Comparison of ENCODE assay signal across 24 cellular contexts in the genomic region with DNA sequence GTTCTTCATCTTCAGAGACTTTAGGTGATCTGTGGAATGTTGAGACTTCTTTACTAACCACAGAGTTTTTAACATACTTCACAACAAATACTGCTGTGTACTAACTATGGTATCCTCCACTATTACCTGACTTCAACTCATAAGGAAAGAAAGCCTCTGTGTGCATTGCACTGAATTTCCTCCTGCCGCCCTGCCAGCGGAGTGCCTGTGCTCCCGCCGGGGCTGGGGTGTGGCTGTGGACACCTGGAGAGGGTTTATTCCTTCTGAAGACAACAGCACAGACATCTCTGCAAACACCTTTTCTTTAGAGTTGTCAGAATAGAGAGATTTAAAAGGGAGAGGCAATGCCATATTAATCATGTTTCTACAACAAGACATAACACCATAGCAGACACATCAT.
DNase-seq lines count a peak whose midpoint lies in the region; ATAC-seq, FAIRE-seq and TF ChIP-seq lines count a peak whose summit lies in the region.
"Had no signal": no experiment of that assay in that cellular context is flagged by ENCODE, and none has a peak within 500 bp of the region (broad histone marks: within the 10 kb centered on the region; RNA-seq: fewer than 3 reads in every experiment).

No MANE protein-coding gene starts in this region.

- TF ChIP-seq CTCF in HepG2 (CRISPR knock-in tag; IDR thresholded peaks at IDR 0.05) (no peak), right lobe of liver (IDR thresholded peaks at IDR 0.05) (no peak), nephron progenitor cell (IDR thresholded peaks at IDR 0.05) (no peak)

- no peaks in the 10 kb centered on the region; the same call in 1 of the 2 replicates for H3K4me1 ChIP-seq in HepG2 (ENCODE audit: insufficient read depth, low read length)
- no peaks in the 10 kb centered on the region for H3K4me1 ChIP-seq in right lobe of liver
- H3K4me1 ChIP-seq in mesenchymal stem cell (ENCODE audit: control insufficient read depth, insufficient read depth, low read depth, low read length) = peaks cover 13% of the 10 kb centered on the region
- H3K4me1 ChIP-seq: BLaER1 had no signal

- intact Hi-C loops in HepG2 (cut with micrococcal nuclease; ENCODE audit: unreplicated experiment) = no loop called here
- intact Hi-C loops in right lobe of liver (cut with DNase I) = no loop called here

- no peak overlapping the region for H2BK120ac ChIP-seq in mesenchymal stem cell (ENCODE audit: low read depth, low read length)

- CTCF ChIA-PET in HepG2 (lab: Yijun Ruan, JAX; ENCODE audit: low intra/inter-chr PET ratio, low total read pairs) = no interaction called here

- BruUV-seq in HepG2 (replicated peaks; lab: Mats Ljungman, UMichigan) = no TSS peak

- H3K4me3 ChIP-seq in HepG2 (replicated peaks in 1 of 3; ENCODE audit: insufficient read depth in 1 of 3, low read depth in 2 of 3, low read length in 3 of 3) (no peak overlapping the region), right lobe of liver (no peak overlapping the region), mesenchymal stem cell (ENCODE audit: insufficient read depth in 1 of 2, low read depth in 1 of 2, low read length in 2 of 2) (no peak overlapping the region)
- H3K4me3 ChIP-seq: BLaER1, GM23248 had no signal

- DNase-seq in HepG2 (ENCODE audit: low spot score) = no peak
- no peak for DNase-seq in right lobe of liver
- no peak for DNase-seq in mesenchymal stem cell
- no peak for DNase-seq in nephron progenitor cell
- DNase-seq in activated naive CD8-positive, alpha-beta T cell treated with anti-CD3 and anti-CD28 coated beads, Interleukin-2, amount 50 U/mL, for 24 hours = no peak
- no peak for DNase-seq in NCI-H510A (lab: John Stamatoyannopoulos, UW)
- DNase-seq in activated T-cell treated with anti-CD3 and anti-CD28 coated beads, Interleukin-2, amount 50 U/mL, for 4 hours = no peak
- DNase-seq in stimulated activated CD4-positive, alpha-beta T cell treated with anti-CD3 and anti-CD28 coated beads, Interleukin-4, amount 100 ng/mL, for 4 hours = no peak
- DNase-seq: Caco-2; CD4-positive, CD25-positive, alpha-beta regulatory T cell; CD8-positive, alpha-beta T cell; DMS153; DND-41; GM23248; H7; HCEC 1CT had no signal

- no peak for ATAC-seq in HepG2
- no peak for ATAC-seq in right lobe of liver
- no peak for ATAC-seq in activated naive CD8-positive, alpha-beta T cell treated with anti-CD3 and anti-CD28 coated beads, Interleukin-2, amount 50 U/mL, for 24 hours
- ATAC-seq in activated T-cell treated with anti-CD3 and anti-CD28 coated beads, Interleukin-2, amount 50 U/mL, for 4 hours = no peak
- ATAC-seq: CD8-positive, alpha-beta T cell had no signal

- no peak for TF ChIP-seq POLR2A in HepG2 (IDR thresholded peaks at IDR 0.05; ENCODE audit: insufficient read depth in 1 of 2, low read depth in 2 of 2, low read length in 2 of 2)
- no peak for TF ChIP-seq POLR2A in right lobe of liver (IDR thresholded peaks at IDR 0.05)

- H4K91ac ChIP-seq in mesenchymal stem cell (ENCODE audit: low read length) = no peak overlapping the region

- no peak overlapping the region for H3K23ac ChIP-seq in mesenchymal stem cell (ENCODE audit: low read length in 2 of 2)

- peaks cover 21% of the 10 kb centered on the region; the same call in 1 of the 2 replicates for H4K20me1 ChIP-seq in HepG2 (ENCODE audit: insufficient read depth, low read length)

- H2BK12ac ChIP-seq in mesenchymal stem cell (ENCODE audit: low read length in 2 of 2) = no peak overlapping the region

- no peaks in the 10 kb centered on the region for H3K27me3 ChIP-seq in HepG2 (ENCODE audit: control insufficient read depth in 1 of 2, insufficient read depth in 2 of 2, low read length in 2 of 2)
- H3K27me3 ChIP-seq in right lobe of liver = no peaks in the 10 kb centered on the region
- no peaks in the 10 kb centered on the region for H3K27me3 ChIP-seq in mesenchymal stem cell (ENCODE audit: control insufficient read depth in 1 of 2, insufficient read depth in 1 of 2, low read length in 2 of 2)
- H3K27me3 ChIP-seq: BLaER1 had no signal

- H3K4me1 Mint-ChIP-seq in nephron progenitor cell = peaks cover 30% of the 10 kb centered on the region
- H3K4me1 Mint-ChIP-seq in activated naive CD8-positive, alpha-beta T cell treated with anti-CD3 and anti-CD28 coated beads, Interleukin-2, amount 50 U/mL, for 24 hours = no peaks in the 10 kb centered on the region
- H3K4me1 Mint-ChIP-seq in activated T-cell treated with anti-CD3 and anti-CD28 coated beads, Interleukin-2, amount 50 U/mL, for 4 hours (ENCODE audit: low read depth) = no peaks in the 10 kb centered on the region
- H3K4me1 Mint-ChIP-seq: B cell; CD4-positive, CD25-positive, alpha-beta regulatory T cell had no signal

- H3K9me3 ChIP-seq in HepG2 (ENCODE audit: low read length) = no peaks in the 10 kb centered on the region
- no peaks in the 10 kb centered on the region for H3K9me3 ChIP-seq in right lobe of liver
- H3K9me3 ChIP-seq in mesenchymal stem cell (ENCODE audit: control insufficient read depth, low read length) = no peaks in the 10 kb centered on the region
- H3K9me3 ChIP-seq: BLaER1, Caco-2 had no signal

- peaks cover 63% of the 10 kb centered on the region for H3K79me2 ChIP-seq in HepG2 (ENCODE audit: insufficient read depth, low read length)

- no peaks in the 10 kb centered on the region for H3K9me3 Mint-ChIP-seq in nephron progenitor cell
- peaks cover 3% of the 10 kb centered on the region for H3K9me3 Mint-ChIP-seq in activated naive CD8-positive, alpha-beta T cell treated with anti-CD3 and anti-CD28 coated beads, Interleukin-2, amount 50 U/mL, for 24 hours
- H3K9me3 Mint-ChIP-seq in activated T-cell treated with anti-CD3 and anti-CD28 coated beads, Interleukin-2, amount 50 U/mL, for 4 hours = no peaks in the 10 kb centered on the region
- H3K9me3 Mint-ChIP-seq: CD8-positive, alpha-beta T cell had no signal

- H3K9ac ChIP-seq in HepG2 (ENCODE audit: insufficient read depth, low read depth, low read length) (no peak overlapping the region), mesenchymal stem cell (ENCODE audit: low read length) (no peak overlapping the region)
- H3K9ac ChIP-seq: BLaER1, GM23248 had no signal

- in situ Hi-C loops in HepG2 (cut with HindIII; ENCODE audit: extremely low pct_ligation_motif_present, low pct_unique_long_range_greater_than_20kb) = no loop called here

- peaks cover 20 to 67% of the 10 kb centered on the region in 2 experiments for H3K36me3 ChIP-seq in HepG2 (replicated peaks in 1 of 2; ENCODE audit: control insufficient read depth in 1 of 2, insufficient read depth in 2 of 2, low read length in 2 of 2)
- peaks cover 0 to 6% (median 0%) of the 10 kb centered on the region in 4 donors for H3K36me3 ChIP-seq in right lobe of liver
- peaks cover 36 to 80% of the 10 kb centered on the region in 2 experiments for H3K36me3 ChIP-seq in mesenchymal stem cell (ENCODE audit: control insufficient read depth in 1 of 2, insufficient read depth in 2 of 2, low read depth in 1 of 2, low read length in 2 of 2)

- peak overlapping the region; percentile 47 for H3K27ac Mint-ChIP-seq in nephron progenitor cell
- H3K27ac Mint-ChIP-seq in activated naive CD8-positive, alpha-beta T cell treated with anti-CD3 and anti-CD28 coated beads, Interleukin-2, amount 50 U/mL, for 24 hours = no peak overlapping the region
- H3K27ac Mint-ChIP-seq: B cell; CD4-positive, CD25-positive, alpha-beta regulatory T cell; CD8-positive, alpha-beta T cell had no signal

- H3K4ac ChIP-seq in mesenchymal stem cell (ENCODE audit: low read depth in 1 of 2, low read length in 2 of 2) = no peak overlapping the region

- H2AK5ac ChIP-seq in mesenchymal stem cell (ENCODE audit: low read length, severe bottlenecking) = no peak overlapping the region

- WGBS in HepG2 (ENCODE audit: low lambda C conversion rate) = 98% methylated on average over 4 of the region's 4 CpGs
- WGBS in right lobe of liver (ENCODE audit: insufficient coverage, low coverage, low lambda C conversion rate, missing lambda C conversion rate) = 100% methylated on average over 4 of the region's 4 CpGs
- WGBS in mesenchymal stem cell = 95% methylated on average over 4 of the region's 4 CpGs

- H3K27ac ChIP-seq in HepG2 (ENCODE audit: extremely low read length, insufficient read depth, low read length) (no peak overlapping the region), right lobe of liver (no peak overlapping the region), mesenchymal stem cell (ENCODE audit: low read length, poor library complexity, severe bottlenecking) (peak overlapping the region; percentile 14)
- H3K27ac ChIP-seq: 22Rv1, BLaER1, C4-2B, GM23248 had no signal

- H3K36me3 Mint-ChIP-seq in nephron progenitor cell (ENCODE audit: low read depth) = peaks cover 72% of the 10 kb centered on the region
- no peaks in the 10 kb centered on the region for H3K36me3 Mint-ChIP-seq in activated naive CD8-positive, alpha-beta T cell treated with anti-CD3 and anti-CD28 coated beads, Interleukin-2, amount 50 U/mL, for 24 hours (ENCODE audit: low read depth)
- no peaks in the 10 kb centered on the region for H3K36me3 Mint-ChIP-seq in activated T-cell treated with anti-CD3 and anti-CD28 coated beads, Interleukin-2, amount 50 U/mL, for 4 hours (ENCODE audit: insufficient read depth)
- H3K36me3 Mint-ChIP-seq: CD4-positive, CD25-positive, alpha-beta regulatory T cell; CD8-positive, alpha-beta T cell had no signal

- no peak for TF ChIP-seq EP300 in HepG2 (IDR thresholded peaks at IDR 0.05; ENCODE audit: low read depth in 2 of 2, low read length in 2 of 2)
- TF ChIP-seq EP300 in HepG2 (CRISPR knock-in tag; IDR thresholded peaks at IDR 0.05; ENCODE audit: borderline replicate concordance) = no peak

- H3K27me3 Mint-ChIP-seq in nephron progenitor cell (ENCODE audit: low read depth, poor library complexity) = no peaks in the 10 kb centered on the region
- no peaks in the 10 kb centered on the region for H3K27me3 Mint-ChIP-seq in activated naive CD8-positive, alpha-beta T cell treated with anti-CD3 and anti-CD28 coated beads, Interleukin-2, amount 50 U/mL, for 24 hours
- H3K27me3 Mint-ChIP-seq in activated T-cell treated with anti-CD3 and anti-CD28 coated beads, Interleukin-2, amount 50 U/mL, for 4 hours (ENCODE audit: low read depth) = no peaks in the 10 kb centered on the region
- H3K27me3 Mint-ChIP-seq: B cell; CD4-positive, CD25-positive, alpha-beta regulatory T cell had no signal

- no peak overlapping the region for H2BK15ac ChIP-seq in mesenchymal stem cell (ENCODE audit: low read depth, poor library complexity, severe bottlenecking)

- no peak for FAIRE-seq in HepG2 (lab: Jason Lieb, UNC)
- FAIRE-seq: A204.1, G401.6, GM12892, H1 had no signal

- no peak for TF ChIP-seq RAD21 in HepG2 (CRISPR knock-in tag; IDR thresholded peaks at IDR 0.05)

- no peak overlapping the region for H3K14ac ChIP-seq in mesenchymal stem cell (ENCODE audit: low read length in 2 of 2)

- no peak overlapping the region for H3K4me3 Mint-ChIP-seq in nephron progenitor cell
- H3K4me3 Mint-ChIP-seq in activated naive CD8-positive, alpha-beta T cell treated with anti-CD3 and anti-CD28 coated beads, Interleukin-2, amount 50 U/mL, for 24 hours = no peak overlapping the region
- no peak overlapping the region for H3K4me3 Mint-ChIP-seq in activated T-cell treated with anti-CD3 and anti-CD28 coated beads, Interleukin-2, amount 50 U/mL, for 4 hours
- H3K4me3 Mint-ChIP-seq: B cell; CD4-positive, CD25-positive, alpha-beta regulatory T cell; CD8-positive, alpha-beta T cell had no signal

- H2AFZ ChIP-seq in HepG2 (ENCODE audit: low read length) (no peak overlapping the region), mesenchymal stem cell (ENCODE audit: low read depth, low read length) (no peak overlapping the region)
- H2AFZ ChIP-seq: GM23248 had no signal

- H3K79me1 ChIP-seq in mesenchymal stem cell (replicated peaks; ENCODE audit: low read length, poor library complexity, severe bottlenecking) = peaks cover 7% of the 10 kb centered on the region

- no peak overlapping the region for H2BK5ac ChIP-seq in mesenchymal stem cell (ENCODE audit: low read depth, low read length, poor library complexity, severe bottlenecking)

- H3K18ac ChIP-seq in mesenchymal stem cell (ENCODE audit: low read depth in 1 of 2, low read length in 2 of 2) = no peak overlapping the region

- H3K4me2 ChIP-seq in HepG2 (ENCODE audit: low read depth, low read length) (no peak overlapping the region), mesenchymal stem cell (ENCODE audit: low read length, poor library complexity, severe bottlenecking) (no peak overlapping the region)
- H3K4me2 ChIP-seq: BLaER1 had no signal

- POLR2A ChIA-PET in HepG2 (lab: Yijun Ruan, JAX) = no interaction called here

- no peak overlapping the region for H4K8ac ChIP-seq in mesenchymal stem cell (ENCODE audit: low read length)
